In the genomic region with DNA sequence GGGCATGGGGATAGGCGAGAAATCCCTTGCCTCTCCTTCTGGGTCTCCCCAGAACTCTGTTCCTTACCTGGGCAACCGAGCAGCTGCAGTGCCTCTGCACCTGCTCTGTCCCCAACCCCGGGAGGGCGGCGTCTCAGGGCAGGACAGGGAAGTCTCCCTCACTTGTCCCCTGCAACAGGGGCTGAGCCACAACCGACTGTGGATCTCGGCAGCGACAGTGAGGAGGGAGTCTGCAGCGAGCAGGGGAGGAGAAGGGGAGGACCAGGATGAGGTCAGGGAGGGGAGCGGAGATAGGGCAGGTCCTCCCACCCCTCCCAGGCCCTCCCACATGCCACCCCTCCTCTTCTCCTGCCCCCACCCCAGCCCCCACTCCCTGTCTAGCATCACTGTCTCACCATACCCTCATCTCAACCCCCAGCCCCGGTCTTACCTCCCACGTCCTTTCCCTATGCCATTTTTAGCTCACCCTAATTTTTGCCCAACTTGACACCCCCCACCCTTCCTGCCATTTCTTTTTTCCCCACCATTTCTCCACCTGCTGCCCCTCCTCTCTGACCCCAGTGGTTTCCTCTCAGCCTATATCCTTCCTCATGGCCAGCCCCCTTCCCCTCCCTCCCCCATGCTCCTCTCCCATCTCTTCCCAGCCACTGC, we compare ENCODE assay signal across 7 cellular contexts. TPM values are rescaled to one million over a fixed set of nuclear protein-coding genes. Genes with fewer than 3 reads are reported as not detected.
A peak's percentile ranks its signal among the peaks of the same experiment; 100 is the strongest.
DNase-seq lines count a peak whose midpoint lies in the region; ATAC-seq and TF ChIP-seq lines count a peak whose summit lies in the region.

A gene with protein sequence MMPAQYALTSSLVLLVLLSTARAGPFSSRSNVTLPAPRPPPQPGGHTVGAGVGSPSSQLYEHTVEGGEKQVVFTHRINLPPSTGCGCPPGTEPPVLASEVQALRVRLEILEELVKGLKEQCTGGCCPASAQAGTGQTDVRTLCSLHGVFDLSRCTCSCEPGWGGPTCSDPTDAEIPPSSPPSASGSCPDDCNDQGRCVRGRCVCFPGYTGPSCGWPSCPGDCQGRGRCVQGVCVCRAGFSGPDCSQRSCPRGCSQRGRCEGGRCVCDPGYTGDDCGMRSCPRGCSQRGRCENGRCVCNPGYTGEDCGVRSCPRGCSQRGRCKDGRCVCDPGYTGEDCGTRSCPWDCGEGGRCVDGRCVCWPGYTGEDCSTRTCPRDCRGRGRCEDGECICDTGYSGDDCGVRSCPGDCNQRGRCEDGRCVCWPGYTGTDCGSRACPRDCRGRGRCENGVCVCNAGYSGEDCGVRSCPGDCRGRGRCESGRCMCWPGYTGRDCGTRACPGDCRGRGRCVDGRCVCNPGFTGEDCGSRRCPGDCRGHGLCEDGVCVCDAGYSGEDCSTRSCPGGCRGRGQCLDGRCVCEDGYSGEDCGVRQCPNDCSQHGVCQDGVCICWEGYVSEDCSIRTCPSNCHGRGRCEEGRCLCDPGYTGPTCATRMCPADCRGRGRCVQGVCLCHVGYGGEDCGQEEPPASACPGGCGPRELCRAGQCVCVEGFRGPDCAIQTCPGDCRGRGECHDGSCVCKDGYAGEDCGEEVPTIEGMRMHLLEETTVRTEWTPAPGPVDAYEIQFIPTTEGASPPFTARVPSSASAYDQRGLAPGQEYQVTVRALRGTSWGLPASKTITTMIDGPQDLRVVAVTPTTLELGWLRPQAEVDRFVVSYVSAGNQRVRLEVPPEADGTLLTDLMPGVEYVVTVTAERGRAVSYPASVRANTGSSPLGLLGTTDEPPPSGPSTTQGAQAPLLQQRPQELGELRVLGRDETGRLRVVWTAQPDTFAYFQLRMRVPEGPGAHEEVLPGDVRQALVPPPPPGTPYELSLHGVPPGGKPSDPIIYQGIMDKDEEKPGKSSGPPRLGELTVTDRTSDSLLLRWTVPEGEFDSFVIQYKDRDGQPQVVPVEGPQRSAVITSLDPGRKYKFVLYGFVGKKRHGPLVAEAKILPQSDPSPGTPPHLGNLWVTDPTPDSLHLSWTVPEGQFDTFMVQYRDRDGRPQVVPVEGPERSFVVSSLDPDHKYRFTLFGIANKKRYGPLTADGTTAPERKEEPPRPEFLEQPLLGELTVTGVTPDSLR (N-terminal part only) (minus strand): TSS at position 225 of the 651 bp plus-strand sequence. CDS start 11,140 bp downstream, outside the sequence.

- H3K4me1 ChIP-seq in body of pancreas (peaks cover 31% of the 10 kb centered on the region), right lobe of liver (peaks cover 0 to 7% (median 0%) of the 10 kb centered on the region in 4 donors), subcutaneous abdominal adipose tissue (ENCODE audit: control insufficient read depth in 5 of 5, insufficient read depth in 5 of 5, low read length in 5 of 5) (peaks cover 19 to 73% (median 69%) of the 10 kb centered on the region in 5 donors)

- DNase-seq in NB4 (ENCODE audit: low read depth) = peak; percentile 37
- DNase-seq in body of pancreas = no peak
- DNase-seq in right lobe of liver = no peak
- DNase-seq in iPS-NIHi11 (ENCODE audit: low spot score) = no peak
- DNase-seq in hypothalamus (lab: John Stamatoyannopoulos, UW) = no peak

- H3K27me3 ChIP-seq in body of pancreas = no peaks in the 10 kb centered on the region
- H3K27me3 ChIP-seq in right lobe of liver = no peaks in the 10 kb centered on the region
- peaks cover 2 to 24% (median 16%) of the 10 kb centered on the region in 5 donors for H3K27me3 ChIP-seq in subcutaneous abdominal adipose tissue (ENCODE audit: control insufficient read depth in 5 of 5, insufficient read depth in 4 of 5, low read length in 5 of 5)

- H3K27ac ChIP-seq in body of pancreas (peak within 1 kb of the TSS; percentile 6 to 59 (median 27)), right lobe of liver (peak within 1 kb of the TSS in 2 of 3 donors; percentile 11 to 36), subcutaneous abdominal adipose tissue (ENCODE audit: low read depth, low read length) (peak within 1 kb of the TSS; percentile 71)

- peak within 1 kb of the TSS; percentile 12 to 64 (median 23) for H3K9ac ChIP-seq in subcutaneous abdominal adipose tissue (ENCODE audit: low read length in 5 of 5)

- H3K9me3 ChIP-seq in body of pancreas (no peaks in the 10 kb centered on the region), right lobe of liver (no peaks in the 10 kb centered on the region), subcutaneous abdominal adipose tissue (ENCODE audit: control insufficient read depth in 5 of 5, low read length in 5 of 5) (no peaks in the 10 kb centered on the region)

- H3K4me3 ChIP-seq in NB4 (ENCODE audit: low read depth, low read length) (no peak within 1 kb of the TSS), body of pancreas (no peak within 1 kb of the TSS), right lobe of liver (peak within 1 kb of the TSS; percentile 1 to 21 (median 16)), subcutaneous abdominal adipose tissue (ENCODE audit: low read depth in 1 of 5, low read length in 5 of 5) (peak within 1 kb of the TSS; percentile 44 to 88 (median 80))

- ATAC-seq in body of pancreas (no peak), right lobe of liver (peak in 1 of 4 donors; percentile 3), GM19351 (IDR thresholded peaks at IDR 0.05; ENCODE audit: unreplicated experiment) (no peak)

- TF ChIP-seq POLR2A in NB4 (IDR thresholded peaks at IDR 0.05; ENCODE audit: extremely low read depth, insufficient read length) (no peak), body of pancreas (IDR thresholded peaks at IDR 0.05) (no peak), right lobe of liver (IDR thresholded peaks at IDR 0.05) (no peak)

- no peak for TF ChIP-seq CTCF in NB4 (IDR thresholded peaks at IDR 0.05; ENCODE audit: low read depth, low read length)
- TF ChIP-seq CTCF in body of pancreas (IDR thresholded peaks at IDR 0.05) = no peak
- TF ChIP-seq CTCF in right lobe of liver (IDR thresholded peaks at IDR 0.05) = no peak

- intact Hi-C loops in body of pancreas (cut with DNase I) = no loop called here
- intact Hi-C loops in right lobe of liver (cut with DNase I) = no loop called here

- 5 to 8% methylated on average over 10 to 12 of the region's 12 CpGs for WGBS in body of pancreas, 2 donors
- 15% methylated on average over 7 of the region's 12 CpGs for WGBS in right lobe of liver (ENCODE audit: insufficient coverage, low coverage, low lambda C conversion rate, missing lambda C conversion rate)

- H3K36me3 ChIP-seq in body of pancreas (replicated peaks in 1 of 2; ENCODE audit: insufficient read depth in 1 of 2, low read depth in 2 of 2) (no peaks in the 10 kb centered on the region), right lobe of liver (no peaks in the 10 kb centered on the region), subcutaneous abdominal adipose tissue (ENCODE audit: control insufficient read depth in 5 of 5, insufficient read depth in 5 of 5, low read length in 5 of 5) (peaks cover 0 to 5% (median 0%) of the 10 kb centered on the region in 5 donors)

RNA-seq across cellular contexts. Expression of the gene that starts here (rescaled TPM):
- total RNA-seq in body of pancreas (10 to 100 TPM; 24.9 to 36.6 TPM), right lobe of liver (10 to 100 TPM in 3 of 6 experiments, 1 to 10 TPM in 3; 7.2 to 28.3 (median 10.3) TPM)

Comparison
In these comparisons a context has a peak if more than half of its experiments do, and no peak if none do; other contexts are left out.
1. H3K4me3 ChIP-seq: peak in right lobe of liver (3 of 3) and subcutaneous abdominal adipose tissue (5 of 5); none in NB4 (single experiment) and body of pancreas (0 of 2).
2. Peak in every context shown above with its lines, with median percentiles within 50 percentile points of each other: H3K27ac ChIP-seq.